ENCODE assay signal across 12 cellular contexts in genomic region chr2:235496239-235496621, GRCh38. TPM values are rescaled to one million over a fixed set of nuclear protein-coding genes. Genes with fewer than 3 reads are reported as not detected.
DNase-seq lines count a peak whose midpoint lies in the region; ATAC-seq and TF ChIP-seq lines count a peak whose summit lies in the region.
"Had no signal": no experiment of that assay in that cellular context is flagged by ENCODE, and none has a peak within 500 bp of the region (broad histone marks: within the 10 kb centered on the region; RNA-seq: fewer than 3 reads in every experiment).

No MANE protein-coding gene starts in this region.

- peaks cover 62% of the 10 kb centered on the region for H3K4me1 Mint-ChIP-seq in brain

- H3K9ac ChIP-seq in BLaER1 (peak overlapping the region; percentile 83; the same call in 1 of the 2 replicates), HUES6 (ENCODE audit: low read length) (no peak overlapping the region), mucosa of rectum (ENCODE audit: low read depth in 1 of 2, low read length in 2 of 2) (peak overlapping the region; percentile 63 to 77)

- H3K4me2 ChIP-seq in BLaER1, result peak overlapping the region; percentile 100

- H3K4me1 ChIP-seq in BLaER1 (peaks cover 74% of the 10 kb centered on the region), HUES6 (ENCODE audit: control insufficient read depth, insufficient read depth, low read length) (peaks cover 55% of the 10 kb centered on the region), mucosa of rectum (ENCODE audit: control insufficient read depth in 2 of 2, insufficient read depth in 2 of 2, low read length in 2 of 2) (peaks cover 21 to 28% of the 10 kb centered on the region in 2 donors), HAP-1 (peaks cover 16% of the 10 kb centered on the region)

- H3K27ac Mint-ChIP-seq in brain, result peak overlapping the region in 4 of 5 experiments; percentile 89 to 98 (median 90)
- H3K27ac Mint-ChIP-seq: naive thymus-derived CD4-positive, alpha-beta T cell had no signal

- H3K9me3 Mint-ChIP-seq in brain, result peaks cover 2 to 11% (median 7%) of the 10 kb centered on the region in 5 experiments

- in situ Hi-C loops in HAP-1 (cut with MboI; ENCODE audit: low sequenced_read_pairs), result no loop called here

- H3K27me3 Mint-ChIP-seq in brain, result peaks cover 13% of the 10 kb centered on the region

- H4K20me1 ChIP-seq in BLaER1, result peaks cover 66% of the 10 kb centered on the region

- peak overlapping the region; percentile 89 to 98 (median 90) for H3K4me3 Mint-ChIP-seq in brain

- no peak for ATAC-seq in GM21576 (IDR thresholded peaks at IDR 0.05; ENCODE audit: unreplicated experiment)
- ATAC-seq: naive thymus-derived CD4-positive, alpha-beta T cell had no signal

- H3K36me3 ChIP-seq in BLaER1 (peaks cover 8% of the 10 kb centered on the region; the same call in 1 of the 2 replicates), HUES6 (ENCODE audit: control insufficient read depth, insufficient read depth, low read length) (no peaks in the 10 kb centered on the region), mucosa of rectum (ENCODE audit: control insufficient read depth in 2 of 2, insufficient read depth in 2 of 2, low read length in 2 of 2) (no peaks in the 10 kb centered on the region), HAP-1 (replicated peaks) (no peaks in the 10 kb centered on the region)

- DNase-seq in HAP-1 (ENCODE audit: low spot score in 2 of 2) (no peak), H4 (ENCODE audit: low spot score) (no peak), AG08396 (ENCODE audit: low spot score) (no peak)
- DNase-seq: activated T-cell treated with anti-CD3 and anti-CD28 coated beads, Interleukin-2, amount 50 U/mL, for 1 hour; naive thymus-derived CD4-positive, alpha-beta T cell; Right ventricle myocardium superior had no signal

- H3K27ac ChIP-seq in BLaER1 (no peak overlapping the region), HUES6 (ENCODE audit: low read depth, low read length) (no peak overlapping the region), mucosa of rectum (ENCODE audit: low read depth in 2 of 2, low read length in 2 of 2) (no peak overlapping the region)
- H3K27ac ChIP-seq: HL-60 had no signal

- H3K4me3 ChIP-seq in BLaER1 (peak overlapping the region; percentile 90), HUES6 (ENCODE audit: low read depth, low read length) (peak overlapping the region; percentile 81), mucosa of rectum (ENCODE audit: low read length in 2 of 2) (peak overlapping the region; percentile 80 to 82), HAP-1 (no peak overlapping the region)

- H3K9me3 ChIP-seq in BLaER1 (no peaks in the 10 kb centered on the region), HUES6 (ENCODE audit: control insufficient read depth, insufficient read depth, low read depth, low read length) (no peaks in the 10 kb centered on the region), mucosa of rectum (ENCODE audit: control insufficient read depth in 2 of 2, low read length in 2 of 2) (no peaks in the 10 kb centered on the region), HAP-1 (no peaks in the 10 kb centered on the region)

- TF ChIP-seq CTCF in brain (conservative IDR thresholded peaks at IDR 0.05), result no peak

- H3K27me3 ChIP-seq in BLaER1 (no peaks in the 10 kb centered on the region), HUES6 (ENCODE audit: control insufficient read depth, insufficient read depth, low read length) (peaks cover 10% of the 10 kb centered on the region; the same call in 1 of the 2 replicates), mucosa of rectum (ENCODE audit: control insufficient read depth in 2 of 2, insufficient read depth in 2 of 2, low read length in 2 of 2) (no peaks in the 10 kb centered on the region), HAP-1 (ENCODE audit: low read depth) (no peaks in the 10 kb centered on the region)

- peaks cover 11% of the 10 kb centered on the region for H3K36me3 Mint-ChIP-seq in brain

RNA-seq across cellular contexts. Expression of gene AGAP1, which starts 2.4 kb away (rescaled TPM):
- 34.9 TPM for polyA plus RNA-seq in brain (ENCODE audit: insufficient read depth, low read depth, low replicate concordance)
- 5.3 and 7.0 TPM in 2 replicates for total RNA-seq in H4 (2014; rRNA removed; shearing (Covaris generic))
- polyA plus RNA-seq: naive thymus-derived CD4-positive, alpha-beta T cell had no signal
